Comparison of ENCODE assay signal across 1 cellular context in genomic region chr21:46307625-46308024, GRCh38.
TF ChIP-seq lines count a peak whose summit lies in the region.

No MANE protein-coding gene starts in this region.

TF ChIP-seq in K562, 482 proteins besides CTCF, POLR2A, EP300 and RAD21:
- TF ChIP-seq TCF3 (CRISPR knock-in tag; IDR thresholded peaks at IDR 0.05) (peak; percentile 75), MTA2 (IDR thresholded peaks at IDR 0.05; ENCODE audit: low read depth) (peak; percentile 50; the same call in 1 of the 2 replicates), CBFA2T3 (IDR thresholded peaks at IDR 0.05) (peak; percentile 85), HDAC2 (IDR thresholded peaks at IDR 0.05) (0 out of 2 replicates have a peak, but pooled peaks have one; percentile 22), ZSCAN29 (IDR thresholded peaks at IDR 0.05) (no peak), KLF13 (tag; IDR thresholded peaks at IDR 0.05; ENCODE audit: borderline replicate concordance, low read depth) (no peak), NFIC (IDR thresholded peaks at IDR 0.05) (peak; percentile 32; the same call in 1 of the 2 replicates), ARID1B (IDR thresholded peaks at IDR 0.05) (peak; percentile 50; the same call in 1 of the 2 replicates), RFX1 (IDR thresholded peaks at IDR 0.05) (no peak), PBX2 (CRISPR knock-in tag; IDR thresholded peaks at IDR 0.05; ENCODE audit: low read depth) (no peak), PBX2 (tag; conservative IDR thresholded peaks at IDR 0.05; ENCODE audit: low read depth) (0 out of 2 replicates have a peak, but pooled peaks have one; percentile 32), CBFA2T2 (conservative IDR thresholded peaks at IDR 0.05) (peak; percentile 73), MEIS2 (IDR thresholded peaks at IDR 0.05; ENCODE audit: partially characterized antibody) (peak; percentile 41), HMBOX1 (IDR thresholded peaks at IDR 0.05) (peak; percentile 76), TRIM24 (IDR thresholded peaks at IDR 0.05) (0 out of 4 replicates have a peak, but pooled peaks of 1 of the 2 experiments have one; percentile 12), TAL1 (IDR thresholded peaks at IDR 0.05) (peak; percentile 46; the same call in 1 of the 2 replicates), KDM1A (IDR thresholded peaks at IDR 0.05) (peak; percentile 79 to 87), SIRT6 (IDR thresholded peaks at IDR 0.05; ENCODE audit: low read depth, low read length) (no peak), ZNF316 (IDR thresholded peaks at IDR 0.05) (0 out of 2 replicates have a peak, but pooled peaks have one; percentile 17), NFE2 (IDR thresholded peaks at IDR 0.05; ENCODE audit: low read depth) (peak; percentile 44; the same call in 1 of the 2 replicates), CREM (IDR thresholded peaks at IDR 0.05; ENCODE audit: low read depth) (0 out of 2 replicates have a peak, but pooled peaks have one; percentile 2), NCOR1 (IDR thresholded peaks at IDR 0.05) (peak; percentile 54), RHOXF2B (CRISPR knock-in tag; conservative IDR thresholded peaks at IDR 0.05) (no peak), RFX7 (CRISPR knock-in tag; IDR thresholded peaks at IDR 0.05) (no peak), FOSL1 (tag; conservative IDR thresholded peaks at IDR 0.05) (peak; percentile 35; the same call in 1 of the 2 replicates), TEAD4 (IDR thresholded peaks at IDR 0.05; ENCODE audit: low read length) (peak; percentile 66), TEAD4 (CRISPR knock-in tag; IDR thresholded peaks at IDR 0.05; ENCODE audit: borderline replicate concordance) (no peak), HDAC1 (IDR thresholded peaks at IDR 0.05) (0 out of 4 replicates have a peak, but pooled peaks of 1 of the 2 experiments have one; percentile 45), STAT5A (IDR thresholded peaks at IDR 0.05; ENCODE audit: borderline replicate concordance, low read length) (0 out of 2 replicates have a peak, but pooled peaks have one; percentile 18)
- TF ChIP-seq, protein P1, sequence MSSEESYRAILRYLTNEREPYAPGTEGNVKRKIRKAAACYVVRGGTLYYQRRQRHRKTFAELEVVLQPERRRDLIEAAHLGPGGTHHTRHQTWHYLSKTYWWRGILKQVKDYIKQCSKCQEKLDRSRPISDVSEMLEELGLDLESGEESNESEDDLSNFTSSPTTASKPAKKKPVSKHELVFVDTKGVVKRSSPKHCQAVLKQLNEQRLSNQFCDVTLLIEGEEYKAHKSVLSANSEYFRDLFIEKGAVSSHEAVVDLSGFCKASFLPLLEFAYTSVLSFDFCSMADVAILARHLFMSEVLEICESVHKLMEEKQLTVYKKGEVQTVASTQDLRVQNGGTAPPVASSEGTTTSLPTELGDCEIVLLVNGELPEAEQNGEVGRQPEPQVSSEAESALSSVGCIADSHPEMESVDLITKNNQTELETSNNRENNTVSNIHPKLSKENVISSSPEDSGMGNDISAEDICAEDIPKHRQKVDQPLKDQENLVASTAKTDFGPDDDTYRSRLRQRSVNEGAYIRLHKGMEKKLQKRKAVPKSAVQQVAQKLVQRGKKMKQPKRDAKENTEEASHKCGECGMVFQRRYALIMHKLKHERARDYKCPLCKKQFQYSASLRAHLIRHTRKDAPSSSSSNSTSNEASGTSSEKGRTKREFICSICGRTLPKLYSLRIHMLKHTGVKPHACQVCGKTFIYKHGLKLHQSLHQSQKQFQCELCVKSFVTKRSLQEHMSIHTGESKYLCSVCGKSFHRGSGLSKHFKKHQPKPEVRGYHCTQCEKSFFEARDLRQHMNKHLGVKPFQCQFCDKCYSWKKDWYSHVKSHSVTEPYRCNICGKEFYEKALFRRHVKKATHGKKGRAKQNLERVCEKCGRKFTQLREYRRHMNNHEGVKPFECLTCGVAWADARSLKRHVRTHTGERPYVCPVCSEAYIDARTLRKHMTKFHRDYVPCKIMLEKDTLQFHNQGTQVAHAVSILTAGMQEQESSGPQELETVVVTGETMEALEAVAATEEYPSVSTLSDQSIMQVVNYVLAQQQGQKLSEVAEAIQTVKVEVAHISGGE (CRISPR knock-in tag; IDR thresholded peaks at IDR 0.05), result 0 out of 6 replicates have a peak, but pooled peaks of 1 of the 3 experiments have one; percentile 26
- TF ChIP-seq, protein P2, sequence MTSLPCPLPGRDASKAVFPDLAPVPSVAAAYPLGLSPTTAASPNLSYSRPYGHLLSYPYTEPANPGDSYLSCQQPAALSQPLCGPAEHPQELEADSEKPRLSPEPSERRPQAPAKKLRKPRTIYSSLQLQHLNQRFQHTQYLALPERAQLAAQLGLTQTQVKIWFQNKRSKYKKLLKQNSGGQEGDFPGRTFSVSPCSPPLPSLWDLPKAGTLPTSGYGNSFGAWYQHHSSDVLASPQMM (CRISPR knock-in tag; IDR thresholded peaks at IDR 0.05), result no peak
TF ChIP-seq in K562: peak in this region for 22.
